ENCODE assay signal across 1 cellular context in genomic region chr2:60745761-60746160, GRCh38.
TF ChIP-seq lines count a peak whose summit lies in the region.

No MANE protein-coding gene starts in this region.

TF ChIP-seq in GM23338, 12 proteins besides CTCF, POLR2A, EP300 and RAD21:
- TF ChIP-seq, protein P1, sequence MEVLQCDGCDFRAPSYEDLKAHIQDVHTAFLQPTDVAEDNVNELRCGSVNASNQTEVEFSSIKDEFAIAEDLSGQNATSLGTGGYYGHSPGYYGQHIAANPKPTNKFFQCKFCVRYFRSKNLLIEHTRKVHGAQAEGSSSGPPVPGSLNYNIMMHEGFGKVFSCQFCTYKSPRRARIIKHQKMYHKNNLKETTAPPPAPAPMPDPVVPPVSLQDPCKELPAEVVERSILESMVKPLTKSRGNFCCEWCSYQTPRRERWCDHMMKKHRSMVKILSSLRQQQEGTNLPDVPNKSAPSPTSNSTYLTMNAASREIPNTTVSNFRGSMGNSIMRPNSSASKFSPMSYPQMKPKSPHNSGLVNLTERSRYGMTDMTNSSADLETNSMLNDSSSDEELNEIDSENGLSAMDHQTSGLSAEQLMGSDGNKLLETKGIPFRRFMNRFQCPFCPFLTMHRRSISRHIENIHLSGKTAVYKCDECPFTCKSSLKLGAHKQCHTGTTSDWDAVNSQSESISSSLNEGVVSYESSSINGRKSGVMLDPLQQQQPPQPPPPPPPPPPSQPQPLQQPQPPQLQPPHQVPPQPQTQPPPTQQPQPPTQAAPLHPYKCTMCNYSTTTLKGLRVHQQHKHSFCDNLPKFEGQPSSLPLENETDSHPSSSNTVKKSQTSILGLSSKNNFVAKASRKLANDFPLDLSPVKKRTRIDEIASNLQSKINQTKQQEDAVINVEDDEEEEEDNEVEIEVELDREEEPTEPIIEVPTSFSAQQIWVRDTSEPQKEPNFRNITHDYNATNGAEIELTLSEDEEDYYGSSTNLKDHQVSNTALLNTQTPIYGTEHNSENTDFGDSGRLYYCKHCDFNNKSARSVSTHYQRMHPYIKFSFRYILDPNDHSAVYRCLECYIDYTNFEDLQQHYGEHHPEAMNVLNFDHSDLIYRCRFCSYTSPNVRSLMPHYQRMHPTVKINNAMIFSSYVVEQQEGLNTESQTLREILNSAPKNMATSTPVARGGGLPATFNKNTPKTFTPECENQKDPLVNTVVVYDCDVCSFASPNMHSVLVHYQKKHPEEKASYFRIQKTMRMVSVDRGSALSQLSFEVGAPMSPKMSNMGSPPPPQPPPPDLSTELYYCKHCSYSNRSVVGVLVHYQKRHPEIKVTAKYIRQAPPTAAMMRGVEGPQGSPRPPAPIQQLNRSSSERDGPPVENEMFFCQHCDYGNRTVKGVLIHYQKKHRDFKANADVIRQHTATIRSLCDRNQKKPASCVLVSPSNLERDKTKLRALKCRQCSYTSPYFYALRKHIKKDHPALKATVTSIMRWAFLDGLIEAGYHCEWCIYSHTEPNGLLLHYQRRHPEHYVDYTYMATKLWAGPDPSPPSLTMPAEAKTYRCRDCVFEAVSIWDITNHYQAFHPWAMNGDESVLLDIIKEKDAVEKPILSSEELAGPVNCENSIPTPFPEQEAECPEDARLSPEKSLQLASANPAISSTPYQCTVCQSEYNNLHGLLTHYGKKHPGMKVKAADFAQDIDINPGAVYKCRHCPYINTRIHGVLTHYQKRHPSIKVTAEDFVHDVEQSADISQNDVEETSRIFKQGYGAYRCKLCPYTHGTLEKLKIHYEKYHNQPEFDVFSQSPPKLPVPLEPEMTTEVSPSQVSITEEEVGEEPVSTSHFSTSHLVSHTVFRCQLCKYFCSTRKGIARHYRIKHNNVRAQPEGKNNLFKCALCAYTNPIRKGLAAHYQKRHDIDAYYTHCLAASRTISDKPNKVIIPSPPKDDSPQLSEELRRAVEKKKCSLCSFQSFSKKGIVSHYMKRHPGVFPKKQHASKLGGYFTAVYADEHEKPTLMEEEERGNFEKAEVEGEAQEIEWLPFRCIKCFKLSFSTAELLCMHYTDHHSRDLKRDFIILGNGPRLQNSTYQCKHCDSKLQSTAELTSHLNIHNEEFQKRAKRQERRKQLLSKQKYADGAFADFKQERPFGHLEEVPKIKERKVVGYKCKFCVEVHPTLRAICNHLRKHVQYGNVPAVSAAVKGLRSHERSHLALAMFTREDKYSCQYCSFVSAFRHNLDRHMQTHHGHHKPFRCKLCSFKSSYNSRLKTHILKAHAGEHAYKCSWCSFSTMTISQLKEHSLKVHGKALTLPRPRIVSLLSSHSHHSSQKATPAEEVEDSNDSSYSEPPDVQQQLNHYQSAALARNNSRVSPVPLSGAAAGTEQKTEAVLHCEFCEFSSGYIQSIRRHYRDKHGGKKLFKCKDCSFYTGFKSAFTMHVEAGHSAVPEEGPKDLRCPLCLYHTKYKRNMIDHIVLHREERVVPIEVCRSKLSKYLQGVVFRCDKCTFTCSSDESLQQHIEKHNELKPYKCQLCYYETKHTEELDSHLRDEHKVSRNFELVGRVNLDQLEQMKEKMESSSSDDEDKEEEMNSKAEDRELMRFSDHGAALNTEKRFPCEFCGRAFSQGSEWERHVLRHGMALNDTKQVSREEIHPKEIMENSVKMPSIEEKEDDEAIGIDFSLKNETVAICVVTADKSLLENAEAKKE (CRISPR knock-in tag; IDR thresholded peaks at IDR 0.05) = no peak
- TF ChIP-seq CREB1 (CRISPR knock-in tag; IDR thresholded peaks at IDR 0.05; ENCODE audit: low read depth) = no peak
